ENCODE assay signal across 10 cellular contexts in genomic region chr6:32109114-32109764, GRCh38. TPM values are rescaled to one million over a fixed set of nuclear protein-coding genes. Genes with fewer than 3 reads are reported as not detected.
DNase-seq lines count a peak whose midpoint lies in the region; ATAC-seq, FAIRE-seq and TF ChIP-seq lines count a peak whose summit lies in the region.
"Had no signal": no experiment of that assay in that cellular context is flagged by ENCODE, and none has a peak within 500 bp of the region (broad histone marks: within the 10 kb centered on the region; RNA-seq: fewer than 3 reads in every experiment).

TSS of gene TNXB (minus strand) at chr6:32109338. CDS start at chr6:32098198, 11,140 bp downstream.

- no peaks in the 10 kb centered on the region for H3K27me3 ChIP-seq in adrenal gland
- peaks cover 2% of the 10 kb centered on the region for H3K27me3 ChIP-seq in effector memory CD4-positive, alpha-beta T cell (replicated peaks; ENCODE audit: control insufficient read depth, insufficient read depth, low read length, poor library complexity, severe bottlenecking)

- peaks cover 13 to 20% of the 10 kb centered on the region in 2 donors for H3K4me1 ChIP-seq in adrenal gland (replicated peaks in 1 of 2)
- peaks cover 16% of the 10 kb centered on the region for H3K4me1 ChIP-seq in effector memory CD4-positive, alpha-beta T cell (ENCODE audit: control insufficient read depth, insufficient read depth, low read length, poor library complexity, severe bottlenecking)

- peaks cover 55% of the 10 kb centered on the region for H3K4me1 Mint-ChIP-seq in HFFc6 (ENCODE audit: low read depth)

- TF ChIP-seq POLR2A in adrenal gland (IDR thresholded peaks at IDR 0.05) (no peak), H54 (IDR thresholded peaks at IDR 0.05; ENCODE audit: low read depth, low read length) (no peak)

- ATAC-seq in stimulated activated naive CD8-positive, alpha-beta T cell treated with anti-CD3 and anti-CD28 coated beads, Interleukin-15, Interleukin-2, amounts not matched to agents 100 U/mL and 50 U/mL, for 24 hours = peak; percentile 17
- no peak for ATAC-seq in HG03280 (IDR thresholded peaks at IDR 0.05; ENCODE audit: unreplicated experiment)

- peak within 1 kb of the TSS; percentile 72 for H3K4me3 Mint-ChIP-seq in HFFc6

- peaks cover 10% of the 10 kb centered on the region for H3K27me3 Mint-ChIP-seq in HFFc6 (ENCODE audit: insufficient read depth)

- 3 to 12% (median 8%) methylated on average over 6 to 12 of the region's 12 CpGs for WGBS in adrenal gland, 4 donors

- FAIRE-seq in H54 (lab: Jason Lieb, UNC) = no peak
- FAIRE-seq: GM18507 had no signal

- TF ChIP-seq CTCF in HFFc6 (IDR thresholded peaks at IDR 0.05) = no peak
- no peak for TF ChIP-seq CTCF in adrenal gland (IDR thresholded peaks at IDR 0.05)

- H3K27ac ChIP-seq in adrenal gland = peak within 1 kb of the TSS in 4 of 5 donors; percentile 3 to 90 (median 40)
- no peak within 1 kb of the TSS for H3K27ac ChIP-seq in effector memory CD4-positive, alpha-beta T cell (ENCODE audit: insufficient read depth, low read length, poor library complexity, severe bottlenecking)

- intact Hi-C loops in adrenal gland (cut with DNase I) = no loop called here

- H3K9me3 Mint-ChIP-seq in HFFc6 = no peaks in the 10 kb centered on the region

- no peak for DNase-seq in HFFc6
- DNase-seq in adrenal gland = no peak
- DNase-seq in left kidney (ENCODE audit: low read depth, low spot score) = peak; percentile 70
- no peak for DNase-seq in stimulated activated naive CD8-positive, alpha-beta T cell treated with anti-CD3 and anti-CD28 coated beads, Interleukin-15, Interleukin-2, amounts not matched to agents 100 U/mL and 50 U/mL, for 24 hours
- DNase-seq in effector memory CD4-positive, alpha-beta T cell = no peak
- no peak for DNase-seq in SKM-1 (lab: John Stamatoyannopoulos, UW; ENCODE audit: unreplicated experiment)
- DNase-seq in H54 (ENCODE audit: insufficient read length, low spot score) = no peak

- H3K36me3 Mint-ChIP-seq in HFFc6 (ENCODE audit: low read depth) = peaks cover 22% of the 10 kb centered on the region

- peak within 1 kb of the TSS; percentile 57 for H3K27ac Mint-ChIP-seq in HFFc6

- H3K9me3 ChIP-seq in adrenal gland (replicated peaks in 1 of 3) = no peaks in the 10 kb centered on the region
- H3K9me3 ChIP-seq in effector memory CD4-positive, alpha-beta T cell (ENCODE audit: control insufficient read depth, low read length) = no peaks in the 10 kb centered on the region

- no peaks in the 10 kb centered on the region for H3K36me3 ChIP-seq in adrenal gland (replicated peaks in 1 of 2)
- H3K36me3 ChIP-seq in effector memory CD4-positive, alpha-beta T cell (ENCODE audit: control insufficient read depth, insufficient read depth, low read length) = no peaks in the 10 kb centered on the region

- H3K4me3 ChIP-seq in adrenal gland = peak within 1 kb of the TSS in 1 of 4 donors; percentile 44
- H3K4me3 ChIP-seq in effector memory CD4-positive, alpha-beta T cell (ENCODE audit: insufficient read depth, low read depth, low read length, poor library complexity, severe bottlenecking) = no peak within 1 kb of the TSS

RNA-seq across cellular contexts. Expression of gene TNXB, which starts in this region (rescaled TPM):
- 1 to 10 TPM in 1 of 6 experiments, under 1 TPM in 5; 0.28 to 1.4 (median 0.83) TPM for total RNA-seq in HFFc6 (2021; fragmentation: NEBNext Ultra II Directional; extraction: Animal tissue kit (Norgen Biotek cat#: 25700))
- 100 to 1,000 TPM; 105 to 403 (median 213) TPM for total RNA-seq in adrenal gland
- polyA plus RNA-seq in adrenal gland = 100 to 1,000 TPM in 2 of 3 donors, 10 to 100 TPM in 1; 19.6 to 506 (median 248) TPM
- total RNA-seq: HT-29 had no signal

Comparison
In these comparisons a context has a peak if more than half of its experiments do, and no peak if none do; other contexts are left out.
1. RNA of gene TNXB (total RNA-seq): 105 to 403 TPM in adrenal gland; 0.28 to 1.4 TPM in HFFc6; every median in the first group is over 10 times any median in the second.